ENCODE assay signal across 27 cellular contexts in the genomic region with DNA sequence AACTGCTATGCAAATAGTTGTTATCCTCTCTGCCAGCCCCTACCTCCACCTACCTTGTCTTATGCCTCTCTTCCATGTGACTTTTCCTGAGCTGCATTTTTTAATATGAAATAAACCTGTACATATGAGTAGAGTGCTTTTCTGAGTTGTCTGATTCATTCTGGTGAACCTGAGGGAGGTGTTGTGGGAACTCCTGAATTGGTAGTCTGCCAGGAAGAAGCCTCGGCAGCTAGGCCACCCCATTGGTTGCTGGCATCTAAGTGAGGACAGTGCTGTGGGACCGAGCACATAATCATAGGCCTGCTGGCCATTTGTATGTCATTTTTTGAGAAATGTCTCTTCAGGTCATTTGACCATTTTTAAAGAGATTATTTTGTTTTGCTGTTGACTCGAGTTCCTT.
"Had no signal": no experiment of that assay in that cellular context is flagged by ENCODE, and none has a peak within 500 bp of the region (broad histone marks: within the 10 kb centered on the region; RNA-seq: fewer than 3 reads in every experiment).

No MANE protein-coding gene starts in this region.

- DNase-seq: dermis blood vessel endothelial cell; effector memory CD4-positive, alpha-beta T cell; foreskin melanocyte; hypothalamus; immature natural killer cell; naive thymus-derived CD8-positive, alpha-beta T cell; nephron progenitor cell; nucleus accumbens; sigmoid colon; stimulated activated CD4-positive, alpha-beta T cell treated with anti-CD3 and anti-CD28 coated beads, Interleukin-2, amount 100 ng/mL, for 24 hours; stimulated activated CD4-positive, alpha-beta T cell treated with anti-CD3 and anti-CD28 coated beads, Interleukin-4, amount 100 ng/mL, for 24 hours; stimulated activated naive CD8-positive, alpha-beta T cell treated with anti-CD3 and anti-CD28 coated beads, Interleukin-15, Interleukin-2, amounts not matched to agents 100 U/mL and 50 U/mL, for 24 hours; substantia nigra; testis; upper lobe of right lung had no signal

- H3K27me3 Mint-ChIP-seq: memory B cell had no signal

- H3K9me3 Mint-ChIP-seq: memory B cell, nephron progenitor cell had no signal

- H3K27me3 ChIP-seq: esophagus muscularis mucosa, sigmoid colon, testis, tibial nerve, upper lobe of right lung, vagina had no signal

- H3K9me3 ChIP-seq: esophagus muscularis mucosa, prostate gland, testis, upper lobe of right lung, vagina had no signal

- FAIRE-seq: endothelial cell of umbilical vein, keratinocyte had no signal

- ATAC-seq: left lobe of liver; naive thymus-derived CD8-positive, alpha-beta T cell; right cardiac atrium; stimulated activated naive CD8-positive, alpha-beta T cell treated with anti-CD3 and anti-CD28 coated beads, Interleukin-15, Interleukin-2, amounts not matched to agents 100 U/mL and 50 U/mL, for 24 hours had no signal

- H3K27ac Mint-ChIP-seq: immature natural killer cell; memory B cell; naive thymus-derived CD8-positive, alpha-beta T cell; nephron progenitor cell; stimulated activated effector memory CD8-positive, alpha-beta T cell treated with anti-CD3 and anti-CD28 coated beads, Interleukin-12 subunit alpha, Interleukin-12 subunit beta, amount 100 ng/mL, for 72 hours had no signal

- H3K4me3 ChIP-seq: coronary artery, esophagus muscularis mucosa, lung, prostate gland, sigmoid colon, testis, tibial nerve, upper lobe of right lung, vagina had no signal

- H3K4me3 Mint-ChIP-seq: immature natural killer cell; memory B cell; naive thymus-derived CD8-positive, alpha-beta T cell; nephron progenitor cell; stimulated activated effector memory CD8-positive, alpha-beta T cell treated with anti-CD3 and anti-CD28 coated beads, Interleukin-12 subunit alpha, Interleukin-12 subunit beta, amount 100 ng/mL, for 72 hours had no signal

- H3K27ac ChIP-seq: coronary artery, esophagus muscularis mucosa, prostate gland, sigmoid colon, testis, tibial nerve, upper lobe of right lung, vagina had no signal

- H3K4me1 Mint-ChIP-seq: immature natural killer cell; memory B cell; naive thymus-derived CD8-positive, alpha-beta T cell; stimulated activated effector memory CD8-positive, alpha-beta T cell treated with anti-CD3 and anti-CD28 coated beads, Interleukin-12 subunit alpha, Interleukin-12 subunit beta, amount 100 ng/mL, for 72 hours had no signal

- H3K36me3 ChIP-seq: esophagus muscularis mucosa, prostate gland, sigmoid colon, tibial nerve, upper lobe of right lung, vagina had no signal

- H3K4me1 ChIP-seq: esophagus muscularis mucosa, prostate gland, sigmoid colon, tibial nerve, upper lobe of right lung, vagina had no signal

- H3K36me3 Mint-ChIP-seq: immature natural killer cell; memory B cell; naive thymus-derived CD8-positive, alpha-beta T cell; stimulated activated effector memory CD8-positive, alpha-beta T cell treated with anti-CD3 and anti-CD28 coated beads, Interleukin-12 subunit alpha, Interleukin-12 subunit beta, amount 100 ng/mL, for 72 hours had no signal
